8 cellular contexts compared by ENCODE assay signal in the genomic region with DNA sequence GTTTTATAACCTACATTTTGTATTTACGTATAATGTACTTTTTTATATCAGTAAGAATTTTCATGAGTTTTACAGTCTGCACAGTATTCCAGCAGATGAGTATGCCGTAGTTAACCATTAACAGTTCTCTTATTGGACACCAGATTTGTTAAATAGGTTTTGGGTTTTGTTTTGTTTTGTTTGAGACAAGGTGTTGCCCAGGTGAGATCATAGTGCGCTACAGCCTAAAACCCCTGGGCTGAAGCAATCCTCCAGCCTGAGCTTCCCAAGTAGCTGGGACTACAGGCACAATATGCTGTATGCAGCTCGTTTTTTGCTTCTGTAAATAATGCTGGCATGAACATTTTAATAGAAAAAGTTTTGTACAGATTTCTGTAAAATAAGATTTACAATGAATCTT.
A peak's percentile ranks its signal among the peaks of the same experiment; 100 is the strongest.
DNase-seq lines count a peak whose midpoint lies in the region; ATAC-seq and TF ChIP-seq lines count a peak whose summit lies in the region.

No MANE protein-coding gene starts in this region.

- H3K4me1 Mint-ChIP-seq in activated T-cell treated with anti-CD3 and anti-CD28 coated beads, Interleukin-2, amount 50 U/mL, for 4 hours (ENCODE audit: low read depth) = peaks cover 43% of the 10 kb centered on the region
- H3K4me1 Mint-ChIP-seq in stimulated activated memory B cell treated with anti-CD40 and anti-IgM and Interleukin-4, amounts not matched to agents 10 μg/mL and 1 μg/mL and 100 μg/mL, for 72 hours = peaks cover 26% of the 10 kb centered on the region

- no peaks in the 10 kb centered on the region; the same call in 1 of the 2 replicates for H3K79me2 ChIP-seq in SU-DHL-6 (ENCODE audit: insufficient read depth, low read length)

- H3K27ac ChIP-seq in SU-DHL-6 (ENCODE audit: low read depth, low read length) = peak overlapping the region; percentile 98

- POLR2A ChIA-PET in HEK293T (lab: Yijun Ruan, JAX) = interaction anchor here (0.8 to 5.3 kb wide), 16 partner anchors 9 to 217 kb away, joined by 3 to 191 read pairs (median 6); a partner anchor contains a TSS

- no peaks in the 10 kb centered on the region for H3K36me3 Mint-ChIP-seq in activated T-cell treated with anti-CD3 and anti-CD28 coated beads, Interleukin-2, amount 50 U/mL, for 4 hours (ENCODE audit: insufficient read depth)
- peaks cover 6% of the 10 kb centered on the region for H3K36me3 Mint-ChIP-seq in stimulated activated memory B cell treated with anti-CD40 and anti-IgM and Interleukin-4, amounts not matched to agents 10 μg/mL and 1 μg/mL and 100 μg/mL, for 72 hours

- H3K9me3 Mint-ChIP-seq in activated T-cell treated with anti-CD3 and anti-CD28 coated beads, Interleukin-2, amount 50 U/mL, for 4 hours = no peaks in the 10 kb centered on the region
- peaks cover under 1% of the 10 kb centered on the region for H3K9me3 Mint-ChIP-seq in stimulated activated memory B cell treated with anti-CD40 and anti-IgM and Interleukin-4, amounts not matched to agents 10 μg/mL and 1 μg/mL and 100 μg/mL, for 72 hours

- no peaks in the 10 kb centered on the region for H3K27me3 ChIP-seq in SU-DHL-6 (ENCODE audit: low read length)

- H3K4me3 Mint-ChIP-seq in activated T-cell treated with anti-CD3 and anti-CD28 coated beads, Interleukin-2, amount 50 U/mL, for 4 hours = peak overlapping the region; percentile 45
- no peak overlapping the region for H3K4me3 Mint-ChIP-seq in stimulated activated memory B cell treated with anti-CD40 and anti-IgM and Interleukin-4, amounts not matched to agents 10 μg/mL and 1 μg/mL and 100 μg/mL, for 72 hours

- no peaks in the 10 kb centered on the region for H3K9me3 ChIP-seq in SU-DHL-6 (ENCODE audit: insufficient read depth, low read length)

- no peaks in the 10 kb centered on the region for H4K20me1 ChIP-seq in SU-DHL-6 (ENCODE audit: low read depth, low read length)

- no peak for ATAC-seq in activated T-cell treated with anti-CD3 and anti-CD28 coated beads, Interleukin-2, amount 50 U/mL, for 4 hours
- no peak for ATAC-seq in stimulated activated memory B cell treated with anti-CD40 and anti-IgM and Interleukin-4, amounts not matched to agents 10 μg/mL and 1 μg/mL and 100 μg/mL, for 72 hours
- ATAC-seq in GM18907 (IDR thresholded peaks at IDR 0.05; ENCODE audit: unreplicated experiment) (no peak), HG02588 (IDR thresholded peaks at IDR 0.05; ENCODE audit: unreplicated experiment) (no peak)

- H3K27me3 Mint-ChIP-seq in activated T-cell treated with anti-CD3 and anti-CD28 coated beads, Interleukin-2, amount 50 U/mL, for 4 hours (ENCODE audit: low read depth) = no peaks in the 10 kb centered on the region
- H3K27me3 Mint-ChIP-seq in stimulated activated memory B cell treated with anti-CD40 and anti-IgM and Interleukin-4, amounts not matched to agents 10 μg/mL and 1 μg/mL and 100 μg/mL, for 72 hours = no peaks in the 10 kb centered on the region

- peaks cover 37% of the 10 kb centered on the region for H3F3A ChIP-seq in SU-DHL-6 (ENCODE audit: insufficient read depth)

- H3K4me2 ChIP-seq in SU-DHL-6 (ENCODE audit: low read depth, low read length, poor library complexity, severe bottlenecking) = peak overlapping the region; percentile 98

- peak overlapping the region; percentile 98 for H3K27ac Mint-ChIP-seq in stimulated activated memory B cell treated with anti-CD40 and anti-IgM and Interleukin-4, amounts not matched to agents 10 μg/mL and 1 μg/mL and 100 μg/mL, for 72 hours

- TF ChIP-seq CTCF in SU-DHL-6 (IDR thresholded peaks at IDR 0.05; ENCODE audit: insufficient read depth, low read length, poor library complexity, severe bottlenecking) = no peak

- CTCF ChIA-PET in HEK293T (lab: Yijun Ruan, JAX) = no interaction called here

- DNase-seq in activated T-cell treated with anti-CD3 and anti-CD28 coated beads, Interleukin-2, amount 50 U/mL, for 4 hours = no peak
- no peak for DNase-seq in activated T-cell treated with anti-CD3 and anti-CD28 coated beads for 4 hours
- DNase-seq in glomerular visceral epithelial cell (ENCODE audit: extremely low spot score) = peak; percentile 72
- DNase-seq in HEK293T (ENCODE audit: extremely low spot score) = no peak

- H3K9me2 ChIP-seq in SU-DHL-6 (replicated peaks; ENCODE audit: insufficient read depth, low read length) = no peaks in the 10 kb centered on the region

- peak overlapping the region; percentile 62 for H2AFZ ChIP-seq in SU-DHL-6 (ENCODE audit: low read depth, low read length, severe bottlenecking)

- H3K36me3 ChIP-seq in SU-DHL-6 (ENCODE audit: low read length) = no peaks in the 10 kb centered on the region

- H3K4me3 ChIP-seq in SU-DHL-6 (ENCODE audit: insufficient read depth, low read length, poor library complexity, severe bottlenecking) = peak overlapping the region; percentile 59

- H3K9ac ChIP-seq in SU-DHL-6 (ENCODE audit: low read length) = peak overlapping the region; percentile 79

TF ChIP-seq in HEK293T, 16 proteins besides CTCF, POLR2A, EP300 and RAD21:
- TF ChIP-seq SP1 (IDR thresholded peaks at IDR 0.05) (no peak), ARNT (IDR thresholded peaks at IDR 0.05) (no peak), FOXA1 (IDR thresholded peaks at IDR 0.05) (no peak), SUZ12 (IDR thresholded peaks at IDR 0.05) (no peak), ELF4 (IDR thresholded peaks at IDR 0.05) (no peak), BHLHE40 (IDR thresholded peaks at IDR 0.05; ENCODE audit: borderline replicate concordance) (no peak), NFRKB (IDR thresholded peaks at IDR 0.05) (no peak), LEF1 (IDR thresholded peaks at IDR 0.05; ENCODE audit: borderline replicate concordance) (no peak), CTBP1 (IDR thresholded peaks at IDR 0.05; ENCODE audit: borderline replicate concordance) (no peak), HDGF (IDR thresholded peaks at IDR 0.05; ENCODE audit: borderline replicate concordance) (no peak), L3MBTL2 (conservative IDR thresholded peaks at IDR 0.05) (no peak), ZNF384 (IDR thresholded peaks at IDR 0.05) (no peak), TARDBP (IDR thresholded peaks at IDR 0.05) (no peak), FOXM1 (IDR thresholded peaks at IDR 0.05; ENCODE audit: borderline replicate concordance) (no peak), FOXK2 (IDR thresholded peaks at IDR 0.05) (no peak)
- TF ChIP-seq, protein P1, sequence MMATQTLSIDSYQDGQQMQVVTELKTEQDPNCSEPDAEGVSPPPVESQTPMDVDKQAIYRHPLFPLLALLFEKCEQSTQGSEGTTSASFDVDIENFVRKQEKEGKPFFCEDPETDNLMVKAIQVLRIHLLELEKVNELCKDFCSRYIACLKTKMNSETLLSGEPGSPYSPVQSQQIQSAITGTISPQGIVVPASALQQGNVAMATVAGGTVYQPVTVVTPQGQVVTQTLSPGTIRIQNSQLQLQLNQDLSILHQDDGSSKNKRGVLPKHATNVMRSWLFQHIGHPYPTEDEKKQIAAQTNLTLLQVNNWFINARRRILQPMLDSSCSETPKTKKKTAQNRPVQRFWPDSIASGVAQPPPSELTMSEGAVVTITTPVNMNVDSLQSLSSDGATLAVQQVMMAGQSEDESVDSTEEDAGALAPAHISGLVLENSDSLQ (IDR thresholded peaks at IDR 0.05) = no peak
